Comparison of ENCODE assay signal across 11 cellular contexts in genomic region chr2:44245068-44245861, GRCh38. TPM values are rescaled to one million over a fixed set of nuclear protein-coding genes. Genes with fewer than 3 reads are reported as not detected.
DNase-seq lines count a peak whose midpoint lies in the region; ATAC-seq and TF ChIP-seq lines count a peak whose summit lies in the region.
"Had no signal": no experiment of that assay in that cellular context is flagged by ENCODE, and none has a peak within 500 bp of the region (broad histone marks: within the 10 kb centered on the region; RNA-seq: fewer than 3 reads in every experiment).

No MANE protein-coding gene starts in this region.

- H3K9ac ChIP-seq in adipocyte (ENCODE audit: low read length) (peak overlapping the region; percentile 2), liver (ENCODE audit: low read depth in 1 of 2, low read length in 2 of 2) (peak overlapping the region; percentile 28 to 72)

- intact Hi-C loops in upper lobe of right lung (cut with DNase I): no loop called here

- peaks cover 38% of the 10 kb centered on the region for H3K4me1 ChIP-seq in adipocyte (ENCODE audit: control insufficient read depth, insufficient read depth, low read length)
- H3K4me1 ChIP-seq in liver (ENCODE audit: control insufficient read depth in 4 of 4, insufficient read depth in 4 of 4, low read length in 3 of 4): peaks cover 1 to 18% (median 12%) of the 10 kb centered on the region in 4 donors
- H3K4me1 ChIP-seq in upper lobe of right lung: peaks cover 19% of the 10 kb centered on the region

- no peaks in the 10 kb centered on the region for H3K9me3 ChIP-seq in adipocyte (ENCODE audit: control insufficient read depth, low read length)
- no peaks in the 10 kb centered on the region for H3K9me3 ChIP-seq in liver (ENCODE audit: control insufficient read depth in 4 of 4, low read length in 3 of 4)
- no peaks in the 10 kb centered on the region for H3K9me3 ChIP-seq in upper lobe of right lung
- H3K9me3 ChIP-seq: sigmoid colon had no signal

- no peaks in the 10 kb centered on the region for H3K27me3 ChIP-seq in adipocyte (replicated peaks; ENCODE audit: control insufficient read depth, insufficient read depth, low read length)
- no peaks in the 10 kb centered on the region for H3K27me3 ChIP-seq in liver (ENCODE audit: control insufficient read depth in 4 of 4, insufficient read depth in 4 of 4, low read length in 3 of 4)
- no peaks in the 10 kb centered on the region for H3K27me3 ChIP-seq in upper lobe of right lung
- H3K27me3 ChIP-seq: sigmoid colon had no signal

- H3K27ac ChIP-seq in liver (ENCODE audit: low read depth in 1 of 2, low read length in 2 of 2) (peak overlapping the region; percentile 63 to 91), upper lobe of right lung (peak overlapping the region; percentile 9), coronary artery (no peak overlapping the region)

- H3K4me3 ChIP-seq in adipocyte (ENCODE audit: low read length) (no peak overlapping the region), liver (ENCODE audit: low read depth in 1 of 3, low read length in 3 of 3) (no peak overlapping the region), upper lobe of right lung (no peak overlapping the region), coronary artery (no peak overlapping the region)

- no peak for TF ChIP-seq RAD21 in liver (IDR thresholded peaks at IDR 0.05)

- ATAC-seq in upper lobe of right lung (peak; percentile 73), HG02623 (IDR thresholded peaks at IDR 0.05; ENCODE audit: unreplicated experiment) (no peak), HG03565 (IDR thresholded peaks at IDR 0.05; ENCODE audit: unreplicated experiment) (no peak)

- H3K36me3 ChIP-seq in adipocyte (ENCODE audit: control insufficient read depth, insufficient read depth, low read length, severe bottlenecking): no peaks in the 10 kb centered on the region
- no peaks in the 10 kb centered on the region for H3K36me3 ChIP-seq in liver (ENCODE audit: control insufficient read depth in 4 of 4, insufficient read depth in 3 of 4, low read depth in 1 of 4, low read length in 3 of 4)
- no peaks in the 10 kb centered on the region for H3K36me3 ChIP-seq in upper lobe of right lung
- H3K36me3 ChIP-seq: sigmoid colon had no signal

- WGBS in liver: 32% methylated on average over 3 of the region's 3 CpGs

- no peak for TF ChIP-seq CTCF in liver (IDR thresholded peaks at IDR 0.05; ENCODE audit: low read depth, low read length, missing input control)
- no peak for TF ChIP-seq CTCF in upper lobe of right lung (IDR thresholded peaks at IDR 0.05)
- TF ChIP-seq CTCF in coronary artery (IDR thresholded peaks at IDR 0.05): no peak

- DNase-seq in NCI-H1436 (lab: John Stamatoyannopoulos, UW) (peak; percentile 18), NCI-H1436 treated with DMSO at 0.1 percent for 48 hours (lab: John Stamatoyannopoulos, UW) (no peak), adipocyte (ENCODE audit: low read depth) (peak; percentile 30), upper lobe of right lung (no peak), coronary artery (ENCODE audit: low spot score) (no peak)
- DNase-seq: NCI-H82, sigmoid colon had no signal

TF ChIP-seq in liver, 16 proteins besides CTCF, POLR2A, EP300 and RAD21:
- TF ChIP-seq ATF3 (IDR thresholded peaks at IDR 0.05) (no peak), HNF4G (IDR thresholded peaks at IDR 0.05) (no peak), MAX (IDR thresholded peaks at IDR 0.05) (no peak), RXRA (IDR thresholded peaks at IDR 0.05) (peak in 1 of 2 donors; percentile 47), NR2F2 (IDR thresholded peaks at IDR 0.05) (no peak), HNF4A (conservative IDR thresholded peaks at IDR 0.05) (peak; percentile 19 to 46)

RNA-seq across cellular contexts. Expression of gene SLC3A1, which starts 30.0 kb away (rescaled TPM):
- total RNA-seq in liver (1 to 10 TPM in 1 of 2 donors, under 1 TPM in 1; 0.84 to 4.5 TPM), upper lobe of right lung (0.17 TPM)
- polyA plus RNA-seq in liver: 1 to 10 TPM; 1.6 to 9.1 TPM
- total RNA-seq: dermis microvascular lymphatic vessel endothelial cell had no signal

Comparison
In these comparisons a context has a peak if more than half of its experiments do, and no peak if none do; other contexts are left out.
1. DNase-seq: peak in NCI-H1436 (single experiment) and adipocyte (single experiment); none in NCI-H1436 treated with DMSO at 0.1 percent for 48 hours (single experiment), upper lobe of right lung (single experiment) and coronary artery (single experiment).
2. H3K27ac ChIP-seq: peak in liver (2 of 2) and upper lobe of right lung (single experiment); none in coronary artery (0 of 2).